In genomic region chr6:40715501-40716403, GRCh38 we compare ENCODE assay signal across 17 cellular contexts.
DNase-seq lines count a peak whose midpoint lies in the region; ATAC-seq and TF ChIP-seq lines count a peak whose summit lies in the region.
"Had no signal": no experiment of that assay in that cellular context is flagged by ENCODE, and none has a peak within 500 bp of the region (broad histone marks: within the 10 kb centered on the region; RNA-seq: fewer than 3 reads in every experiment).

No MANE protein-coding gene starts in this region.

- peaks cover 33% of the 10 kb centered on the region for H3K4me1 Mint-ChIP-seq in glutamatergic neuron (ENCODE audit: low read depth, unreplicated experiment)

- H3K27me3 Mint-ChIP-seq in glutamatergic neuron (ENCODE audit: unreplicated experiment) = peaks cover 6% of the 10 kb centered on the region

- intact Hi-C loops in left lung (cut with DNase I) = no loop called here

- H3K4me1 ChIP-seq in BE2C = peaks cover 48% of the 10 kb centered on the region
- peaks cover 10 to 11% of the 10 kb centered on the region in 2 donors for H3K4me1 ChIP-seq in left lung
- H3K4me1 ChIP-seq: gastrocnemius medialis had no signal

- H3K27me3 ChIP-seq in BE2C (no peaks in the 10 kb centered on the region), left lung (peaks cover 0 to 6% of the 10 kb centered on the region in 2 donors)
- H3K27me3 ChIP-seq: gastrocnemius medialis had no signal

- H3K36me3 Mint-ChIP-seq in glutamatergic neuron (ENCODE audit: unreplicated experiment) = no peaks in the 10 kb centered on the region

- ATAC-seq in left lung = no peak
- ATAC-seq: gastrocnemius medialis had no signal

- no peak for TF ChIP-seq CTCF in BE2C (IDR thresholded peaks at IDR 0.05; ENCODE audit: low read depth, low read length)
- no peak for TF ChIP-seq CTCF in glutamatergic neuron (IDR thresholded peaks at IDR 0.05; ENCODE audit: partially characterized antibody, unreplicated experiment)
- TF ChIP-seq CTCF in left lung (IDR thresholded peaks at IDR 0.05) = no peak

- H3K36me3 ChIP-seq in BE2C (no peaks in the 10 kb centered on the region), left lung (no peaks in the 10 kb centered on the region)
- H3K36me3 ChIP-seq: gastrocnemius medialis had no signal

- H3K9me3 ChIP-seq in BE2C = no peaks in the 10 kb centered on the region
- no peaks in the 10 kb centered on the region for H3K9me3 ChIP-seq in left lung
- H3K9me3 ChIP-seq: gastrocnemius medialis had no signal

- DNase-seq in BE2C (peak; percentile 50), DMS79 (lab: John Stamatoyannopoulos, UW) (peak; percentile 16), NCI-H774 (lab: John Stamatoyannopoulos, UW) (peak; percentile 38), glutamatergic neuron (no peak), left lung (no peak), NCI-H2196 treated with DMSO at 0.1 percent for 48 hours (lab: John Stamatoyannopoulos, UW; ENCODE audit: unreplicated experiment) (no peak), kidney tubule cell (ENCODE audit: low spot score) (no peak), EL (no peak)
- DNase-seq: C1 segment of cervical spinal cord; gastrocnemius medialis; GF-D8; GOT3; kidney; NCI-H2107; stimulated activated naive CD4-positive, alpha-beta T cell treated with Interleukin-2 at 50 U/mL for 16 hours had no signal

- H3K4me3 ChIP-seq in BE2C (ENCODE audit: low read depth, low read length) (no peak overlapping the region), left lung (no peak overlapping the region)
- H3K4me3 ChIP-seq: gastrocnemius medialis had no signal

- no peak overlapping the region for H3K27ac ChIP-seq in left lung
- H3K27ac ChIP-seq: gastrocnemius medialis, KMS-11 had no signal

- H3K4me3 Mint-ChIP-seq in glutamatergic neuron (ENCODE audit: unreplicated experiment) = no peak overlapping the region
- H3K4me3 Mint-ChIP-seq: neural crest cell had no signal

- peak overlapping the region; percentile 5 for H3K27ac Mint-ChIP-seq in glutamatergic neuron (ENCODE audit: unreplicated experiment)

- peaks cover 8% of the 10 kb centered on the region for H3K9me3 Mint-ChIP-seq in glutamatergic neuron (ENCODE audit: unreplicated experiment)
- H3K9me3 Mint-ChIP-seq: neural crest cell had no signal

Comparison
In these comparisons a context has a peak if more than half of its experiments do, and no peak if none do; other contexts are left out.
1. DNase-seq: peak in BE2C (single experiment), DMS79 (single experiment) and NCI-H774 (single experiment); none in glutamatergic neuron (single experiment), left lung (0 of 2), NCI-H2196 treated with DMSO at 0.1 percent for 48 hours (single experiment), kidney tubule cell (single experiment) and EL (single experiment).